1 cellular context compared by ENCODE assay signal in genomic region chr20:45812157-45813005, GRCh38.
TF ChIP-seq lines count a peak whose summit lies in the region.

Gene UBE2C (plus strand): TSS chr20:45812644. CDS start chr20:45812696, 52 bp downstream.

TF ChIP-seq in K562, 482 proteins besides CTCF, POLR2A, EP300 and RAD21 (continued from another document):
- TF ChIP-seq PHF8 (IDR thresholded peaks at IDR 0.05; ENCODE audit: borderline replicate concordance, low read length) (no peak), ZNF134 (CRISPR knock-in tag; conservative IDR thresholded peaks at IDR 0.05) (no peak), RBM22 (IDR thresholded peaks at IDR 0.05; ENCODE audit: low read depth, low read length, poor library complexity, severe bottlenecking) (peak; percentile 62), KLF16 (IDR thresholded peaks at IDR 0.05) (no peak), CHD4 (IDR thresholded peaks at IDR 0.05; ENCODE audit: insufficient read depth, insufficient replicate concordance, low read depth, low read length, poor library complexity, severe bottlenecking) (no peak), ATF3 (IDR thresholded peaks at IDR 0.05) (0 out of 2 replicates have a peak, but pooled peaks have one; percentile 11), ATF3 (CRISPR knock-in tag; conservative IDR thresholded peaks at IDR 0.05) (no peak), NCOA6 (IDR thresholded peaks at IDR 0.05) (no peak), POLR2G (IDR thresholded peaks at IDR 0.05; ENCODE audit: low read depth, low read length) (peak; percentile 68), TBL1XR1 (IDR thresholded peaks at IDR 0.05; ENCODE audit: low read length in 2 of 2) (no peak), PPARD (CRISPR knock-in tag; IDR thresholded peaks at IDR 0.05) (no peak), RBM39 (optimal IDR thresholded peaks at IDR 0.05; ENCODE audit: low read depth, low read length) (no peak), ZNF507 (tag; conservative IDR thresholded peaks at IDR 0.05) (no peak), NFYB (IDR thresholded peaks at IDR 0.05; ENCODE audit: extremely low read depth, insufficient read length) (peak; percentile 48)
- TF ChIP-seq, protein P1, sequence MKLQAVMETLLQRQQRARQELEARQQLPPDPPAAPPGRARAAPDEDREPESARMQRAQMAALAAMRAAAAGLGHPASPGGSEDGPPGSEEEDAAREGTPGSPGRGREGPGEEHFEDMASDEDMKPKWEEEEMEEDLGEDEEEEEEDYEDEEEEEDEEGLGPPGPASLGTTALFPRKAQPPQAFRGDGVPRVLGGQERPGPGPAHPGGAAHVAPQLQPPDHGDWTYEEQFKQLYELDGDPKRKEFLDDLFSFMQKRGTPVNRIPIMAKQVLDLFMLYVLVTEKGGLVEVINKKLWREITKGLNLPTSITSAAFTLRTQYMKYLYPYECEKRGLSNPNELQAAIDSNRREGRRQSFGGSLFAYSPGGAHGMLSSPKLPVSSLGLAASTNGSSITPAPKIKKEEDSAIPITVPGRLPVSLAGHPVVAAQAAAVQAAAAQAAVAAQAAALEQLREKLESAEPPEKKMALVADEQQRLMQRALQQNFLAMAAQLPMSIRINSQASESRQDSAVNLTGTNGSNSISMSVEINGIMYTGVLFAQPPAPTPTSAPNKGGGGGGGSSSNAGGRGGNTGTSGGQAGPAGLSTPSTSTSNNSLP (IDR thresholded peaks at IDR 0.05; ENCODE audit: borderline replicate concordance, low read depth, low read length) = no peak
- TF ChIP-seq, protein P2, sequence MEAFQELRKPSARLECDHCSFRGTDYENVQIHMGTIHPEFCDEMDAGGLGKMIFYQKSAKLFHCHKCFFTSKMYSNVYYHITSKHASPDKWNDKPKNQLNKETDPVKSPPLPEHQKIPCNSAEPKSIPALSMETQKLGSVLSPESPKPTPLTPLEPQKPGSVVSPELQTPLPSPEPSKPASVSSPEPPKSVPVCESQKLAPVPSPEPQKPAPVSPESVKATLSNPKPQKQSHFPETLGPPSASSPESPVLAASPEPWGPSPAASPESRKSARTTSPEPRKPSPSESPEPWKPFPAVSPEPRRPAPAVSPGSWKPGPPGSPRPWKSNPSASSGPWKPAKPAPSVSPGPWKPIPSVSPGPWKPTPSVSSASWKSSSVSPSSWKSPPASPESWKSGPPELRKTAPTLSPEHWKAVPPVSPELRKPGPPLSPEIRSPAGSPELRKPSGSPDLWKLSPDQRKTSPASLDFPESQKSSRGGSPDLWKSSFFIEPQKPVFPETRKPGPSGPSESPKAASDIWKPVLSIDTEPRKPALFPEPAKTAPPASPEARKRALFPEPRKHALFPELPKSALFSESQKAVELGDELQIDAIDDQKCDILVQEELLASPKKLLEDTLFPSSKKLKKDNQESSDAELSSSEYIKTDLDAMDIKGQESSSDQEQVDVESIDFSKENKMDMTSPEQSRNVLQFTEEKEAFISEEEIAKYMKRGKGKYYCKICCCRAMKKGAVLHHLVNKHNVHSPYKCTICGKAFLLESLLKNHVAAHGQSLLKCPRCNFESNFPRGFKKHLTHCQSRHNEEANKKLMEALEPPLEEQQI (IDR thresholded peaks at IDR 0.05) = 0 out of 2 replicates have a peak, but pooled peaks have one; percentile 48
